ENCODE assay signal across 1 cellular context in the genomic region with DNA sequence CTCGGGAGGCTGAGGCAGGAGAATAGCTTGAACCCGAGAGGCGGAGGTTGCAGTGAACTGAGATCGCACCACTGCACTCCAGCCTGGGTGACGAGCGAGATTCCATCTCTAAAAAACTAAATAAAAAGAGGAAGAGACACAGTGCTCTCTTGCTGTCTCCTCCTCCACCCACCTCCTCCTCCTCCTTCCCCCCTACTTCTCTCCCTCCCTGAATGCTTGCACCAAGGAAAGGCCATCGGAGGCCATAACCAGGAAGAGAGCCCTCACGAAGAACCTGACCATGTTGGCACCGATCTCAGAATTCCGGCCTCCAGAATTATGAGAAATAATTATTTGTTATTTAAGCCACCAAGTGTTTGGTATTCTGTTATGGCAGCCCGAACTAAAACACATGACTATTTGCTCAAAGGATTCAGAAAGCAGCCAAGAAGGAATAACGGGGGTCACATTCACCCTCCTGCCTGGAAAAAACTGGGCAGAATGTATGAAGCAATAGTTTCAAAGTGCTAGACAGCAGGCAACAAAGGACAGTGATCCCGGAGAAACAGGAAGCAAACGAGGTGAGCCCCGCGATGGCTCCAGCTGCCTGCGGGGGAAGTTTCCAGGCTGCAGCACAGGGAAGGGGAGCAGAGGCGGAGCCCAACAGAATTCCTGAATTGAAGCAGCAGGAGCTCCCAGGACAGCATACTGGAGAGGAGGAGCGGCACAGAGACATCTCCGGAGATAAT.
TF ChIP-seq lines count a peak whose summit lies in the region.

No MANE protein-coding gene starts in this region.

TF ChIP-seq in HepG2, 621 proteins besides CTCF, POLR2A, EP300 and RAD21 (continued from another document and continues in another):
- TF ChIP-seq ZNF382 (CRISPR knock-in tag; IDR thresholded peaks at IDR 0.05; ENCODE audit: borderline replicate concordance) (no peak), PHF21A (CRISPR knock-in tag; IDR thresholded peaks at IDR 0.05) (0 out of 2 replicates have a peak, but pooled peaks have one; percentile 34), ZBTB1 (CRISPR knock-in tag; IDR thresholded peaks at IDR 0.05; ENCODE audit: borderline replicate concordance) (no peak), CBX5 (CRISPR knock-in tag; IDR thresholded peaks at IDR 0.05; ENCODE audit: borderline replicate concordance) (peak; percentile 19; the same call in 1 of the 2 replicates), ATRX (CRISPR knock-in tag; IDR thresholded peaks at IDR 0.05; ENCODE audit: borderline replicate concordance) (no peak), ISL2 (CRISPR knock-in tag; IDR thresholded peaks at IDR 0.05) (0 out of 2 replicates have a peak, but pooled peaks have one; percentile 43), TEAD3 (CRISPR knock-in tag; optimal IDR thresholded peaks at IDR 0.05; ENCODE audit: borderline replicate concordance) (peak; percentile 61), ZNF720 (CRISPR knock-in tag; IDR thresholded peaks at IDR 0.05) (no peak), ZNF879 (CRISPR knock-in tag; IDR thresholded peaks at IDR 0.05) (no peak), MYC (CRISPR knock-in tag; IDR thresholded peaks at IDR 0.05; ENCODE audit: borderline replicate concordance) (peak; percentile 24; the same call in 1 of the 2 replicates), TCF7 (IDR thresholded peaks at IDR 0.05; ENCODE audit: low read depth) (no peak), NFRKB (IDR thresholded peaks at IDR 0.05) (no peak), SIN3B (IDR thresholded peaks at IDR 0.05; ENCODE audit: low read length) (no peak), RFXANK (CRISPR knock-in tag; IDR thresholded peaks at IDR 0.05) (no peak), CREB1 (IDR thresholded peaks at IDR 0.05) (no peak), CREB1 (CRISPR knock-in tag; IDR thresholded peaks at IDR 0.05) (peak; percentile 50; the same call in 1 of the 2 replicates), JUND (CRISPR knock-in tag; IDR thresholded peaks at IDR 0.05) (no peak), ZSCAN21 (CRISPR knock-in tag; IDR thresholded peaks at IDR 0.05; ENCODE audit: borderline replicate concordance) (no peak), ZNF460 (CRISPR knock-in tag; IDR thresholded peaks at IDR 0.05; ENCODE audit: borderline replicate concordance) (no peak), MTF1 (CRISPR knock-in tag; IDR thresholded peaks at IDR 0.05) (no peak), NCOA2 (CRISPR knock-in tag; IDR thresholded peaks at IDR 0.05) (peak; percentile 65; the same call in 1 of the 2 replicates), ZNF235 (CRISPR knock-in tag; IDR thresholded peaks at IDR 0.05; ENCODE audit: borderline replicate concordance) (no peak), SRSF9 (IDR thresholded peaks at IDR 0.05; ENCODE audit: borderline replicate concordance, insufficient read depth, low read depth, low read length, poor library complexity, severe bottlenecking) (no peak), ZBTB7B (CRISPR knock-in tag; IDR thresholded peaks at IDR 0.05) (peak; percentile 27; the same call in 1 of the 2 replicates), SP5 (CRISPR knock-in tag; IDR thresholded peaks at IDR 0.05; ENCODE audit: borderline replicate concordance, low read depth) (no peak; the same call in 1 of the 2 replicates), RFX1 (IDR thresholded peaks at IDR 0.05) (no peak), POLR2AphosphoS2 (IDR thresholded peaks at IDR 0.05; ENCODE audit: low read depth, low read length) (no peak), ZNF777 (CRISPR knock-in tag; IDR thresholded peaks at IDR 0.05) (no peak), NR3C1 (CRISPR knock-in tag; IDR thresholded peaks at IDR 0.05) (no peak)
- TF ChIP-seq, protein P1, sequence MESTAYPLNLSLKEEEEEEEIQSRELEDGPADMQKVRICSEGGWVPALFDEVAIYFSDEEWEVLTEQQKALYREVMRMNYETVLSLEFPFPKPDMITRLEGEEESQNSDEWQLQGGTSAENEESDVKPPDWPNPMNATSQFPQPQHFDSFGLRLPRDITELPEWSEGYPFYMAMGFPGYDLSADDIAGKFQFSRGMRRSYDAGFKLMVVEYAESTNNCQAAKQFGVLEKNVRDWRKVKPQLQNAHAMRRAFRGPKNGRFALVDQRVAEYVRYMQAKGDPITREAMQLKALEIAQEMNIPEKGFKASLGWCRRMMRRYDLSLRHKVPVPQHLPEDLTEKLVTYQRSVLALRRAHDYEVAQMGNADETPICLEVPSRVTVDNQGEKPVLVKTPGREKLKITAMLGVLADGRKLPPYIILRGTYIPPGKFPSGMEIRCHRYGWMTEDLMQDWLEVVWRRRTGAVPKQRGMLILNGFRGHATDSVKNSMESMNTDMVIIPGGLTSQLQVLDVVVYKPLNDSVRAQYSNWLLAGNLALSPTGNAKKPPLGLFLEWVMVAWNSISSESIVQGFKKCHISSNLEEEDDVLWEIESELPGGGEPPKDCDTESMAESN (CRISPR knock-in tag; conservative IDR thresholded peaks at IDR 0.05), result no peak
- TF ChIP-seq, protein P2, sequence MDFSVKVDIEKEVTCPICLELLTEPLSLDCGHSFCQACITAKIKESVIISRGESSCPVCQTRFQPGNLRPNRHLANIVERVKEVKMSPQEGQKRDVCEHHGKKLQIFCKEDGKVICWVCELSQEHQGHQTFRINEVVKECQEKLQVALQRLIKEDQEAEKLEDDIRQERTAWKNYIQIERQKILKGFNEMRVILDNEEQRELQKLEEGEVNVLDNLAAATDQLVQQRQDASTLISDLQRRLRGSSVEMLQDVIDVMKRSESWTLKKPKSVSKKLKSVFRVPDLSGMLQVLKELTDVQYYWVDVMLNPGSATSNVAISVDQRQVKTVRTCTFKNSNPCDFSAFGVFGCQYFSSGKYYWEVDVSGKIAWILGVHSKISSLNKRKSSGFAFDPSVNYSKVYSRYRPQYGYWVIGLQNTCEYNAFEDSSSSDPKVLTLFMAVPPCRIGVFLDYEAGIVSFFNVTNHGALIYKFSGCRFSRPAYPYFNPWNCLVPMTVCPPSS (IDR thresholded peaks at IDR 0.05), result no peak
- TF ChIP-seq, protein P3, sequence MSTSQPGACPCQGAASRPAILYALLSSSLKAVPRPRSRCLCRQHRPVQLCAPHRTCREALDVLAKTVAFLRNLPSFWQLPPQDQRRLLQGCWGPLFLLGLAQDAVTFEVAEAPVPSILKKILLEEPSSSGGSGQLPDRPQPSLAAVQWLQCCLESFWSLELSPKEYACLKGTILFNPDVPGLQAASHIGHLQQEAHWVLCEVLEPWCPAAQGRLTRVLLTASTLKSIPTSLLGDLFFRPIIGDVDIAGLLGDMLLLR (CRISPR knock-in tag; IDR thresholded peaks at IDR 0.05), result no peak
- TF ChIP-seq, protein P4, sequence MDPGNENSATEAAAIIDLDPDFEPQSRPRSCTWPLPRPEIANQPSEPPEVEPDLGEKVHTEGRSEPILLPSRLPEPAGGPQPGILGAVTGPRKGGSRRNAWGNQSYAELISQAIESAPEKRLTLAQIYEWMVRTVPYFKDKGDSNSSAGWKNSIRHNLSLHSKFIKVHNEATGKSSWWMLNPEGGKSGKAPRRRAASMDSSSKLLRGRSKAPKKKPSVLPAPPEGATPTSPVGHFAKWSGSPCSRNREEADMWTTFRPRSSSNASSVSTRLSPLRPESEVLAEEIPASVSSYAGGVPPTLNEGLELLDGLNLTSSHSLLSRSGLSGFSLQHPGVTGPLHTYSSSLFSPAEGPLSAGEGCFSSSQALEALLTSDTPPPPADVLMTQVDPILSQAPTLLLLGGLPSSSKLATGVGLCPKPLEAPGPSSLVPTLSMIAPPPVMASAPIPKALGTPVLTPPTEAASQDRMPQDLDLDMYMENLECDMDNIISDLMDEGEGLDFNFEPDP (CRISPR knock-in tag; conservative IDR thresholded peaks at IDR 0.05), result no peak
- TF ChIP-seq, protein P5, sequence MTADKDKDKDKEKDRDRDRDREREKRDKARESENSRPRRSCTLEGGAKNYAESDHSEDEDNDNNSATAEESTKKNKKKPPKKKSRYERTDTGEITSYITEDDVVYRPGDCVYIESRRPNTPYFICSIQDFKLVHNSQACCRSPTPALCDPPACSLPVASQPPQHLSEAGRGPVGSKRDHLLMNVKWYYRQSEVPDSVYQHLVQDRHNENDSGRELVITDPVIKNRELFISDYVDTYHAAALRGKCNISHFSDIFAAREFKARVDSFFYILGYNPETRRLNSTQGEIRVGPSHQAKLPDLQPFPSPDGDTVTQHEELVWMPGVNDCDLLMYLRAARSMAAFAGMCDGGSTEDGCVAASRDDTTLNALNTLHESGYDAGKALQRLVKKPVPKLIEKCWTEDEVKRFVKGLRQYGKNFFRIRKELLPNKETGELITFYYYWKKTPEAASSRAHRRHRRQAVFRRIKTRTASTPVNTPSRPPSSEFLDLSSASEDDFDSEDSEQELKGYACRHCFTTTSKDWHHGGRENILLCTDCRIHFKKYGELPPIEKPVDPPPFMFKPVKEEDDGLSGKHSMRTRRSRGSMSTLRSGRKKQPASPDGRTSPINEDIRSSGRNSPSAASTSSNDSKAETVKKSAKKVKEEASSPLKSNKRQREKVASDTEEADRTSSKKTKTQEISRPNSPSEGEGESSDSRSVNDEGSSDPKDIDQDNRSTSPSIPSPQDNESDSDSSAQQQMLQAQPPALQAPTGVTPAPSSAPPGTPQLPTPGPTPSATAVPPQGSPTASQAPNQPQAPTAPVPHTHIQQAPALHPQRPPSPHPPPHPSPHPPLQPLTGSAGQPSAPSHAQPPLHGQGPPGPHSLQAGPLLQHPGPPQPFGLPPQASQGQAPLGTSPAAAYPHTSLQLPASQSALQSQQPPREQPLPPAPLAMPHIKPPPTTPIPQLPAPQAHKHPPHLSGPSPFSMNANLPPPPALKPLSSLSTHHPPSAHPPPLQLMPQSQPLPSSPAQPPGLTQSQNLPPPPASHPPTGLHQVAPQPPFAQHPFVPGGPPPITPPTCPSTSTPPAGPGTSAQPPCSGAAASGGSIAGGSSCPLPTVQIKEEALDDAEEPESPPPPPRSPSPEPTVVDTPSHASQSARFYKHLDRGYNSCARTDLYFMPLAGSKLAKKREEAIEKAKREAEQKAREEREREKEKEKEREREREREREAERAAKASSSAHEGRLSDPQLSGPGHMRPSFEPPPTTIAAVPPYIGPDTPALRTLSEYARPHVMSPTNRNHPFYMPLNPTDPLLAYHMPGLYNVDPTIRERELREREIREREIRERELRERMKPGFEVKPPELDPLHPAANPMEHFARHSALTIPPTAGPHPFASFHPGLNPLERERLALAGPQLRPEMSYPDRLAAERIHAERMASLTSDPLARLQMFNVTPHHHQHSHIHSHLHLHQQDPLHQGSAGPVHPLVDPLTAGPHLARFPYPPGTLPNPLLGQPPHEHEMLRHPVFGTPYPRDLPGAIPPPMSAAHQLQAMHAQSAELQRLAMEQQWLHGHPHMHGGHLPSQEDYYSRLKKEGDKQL (CRISPR knock-in tag; IDR thresholded peaks at IDR 0.05; ENCODE audit: low read depth), result no peak
- TF ChIP-seq, protein P6, sequence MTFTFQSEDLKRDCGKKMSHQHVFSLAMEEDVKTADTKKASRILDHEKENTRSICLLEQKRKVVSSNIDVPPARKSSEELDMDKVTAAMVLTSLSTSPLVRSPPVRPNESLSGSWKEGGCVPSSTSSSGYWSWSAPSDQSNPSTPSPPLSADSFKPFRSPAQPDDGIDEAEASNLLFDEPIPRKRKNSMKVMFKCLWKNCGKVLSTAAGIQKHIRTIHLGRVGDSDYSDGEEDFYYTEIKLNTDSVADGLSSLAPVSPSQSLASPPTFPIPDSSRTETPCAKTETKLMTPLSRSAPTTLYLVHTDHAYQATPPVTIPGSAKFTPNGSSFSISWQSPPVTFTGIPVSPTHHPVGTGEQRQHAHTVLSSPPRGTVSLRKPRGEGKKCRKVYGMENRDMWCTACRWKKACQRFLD (CRISPR knock-in tag; IDR thresholded peaks at IDR 0.05; ENCODE audit: borderline replicate concordance), result no peak
- TF ChIP-seq, protein P7, sequence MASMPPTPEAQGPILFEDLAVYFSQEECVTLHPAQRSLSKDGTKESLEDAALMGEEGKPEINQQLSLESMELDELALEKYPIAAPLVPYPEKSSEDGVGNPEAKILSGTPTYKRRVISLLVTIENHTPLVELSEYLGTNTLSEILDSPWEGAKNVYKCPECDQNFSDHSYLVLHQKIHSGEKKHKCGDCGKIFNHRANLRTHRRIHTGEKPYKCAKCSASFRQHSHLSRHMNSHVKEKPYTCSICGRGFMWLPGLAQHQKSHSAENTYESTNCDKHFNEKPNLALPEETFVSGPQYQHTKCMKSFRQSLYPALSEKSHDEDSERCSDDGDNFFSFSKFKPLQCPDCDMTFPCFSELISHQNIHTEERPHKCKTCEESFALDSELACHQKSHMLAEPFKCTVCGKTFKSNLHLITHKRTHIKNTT (CRISPR knock-in tag; IDR thresholded peaks at IDR 0.05), result no peak
- TF ChIP-seq, protein P8, sequence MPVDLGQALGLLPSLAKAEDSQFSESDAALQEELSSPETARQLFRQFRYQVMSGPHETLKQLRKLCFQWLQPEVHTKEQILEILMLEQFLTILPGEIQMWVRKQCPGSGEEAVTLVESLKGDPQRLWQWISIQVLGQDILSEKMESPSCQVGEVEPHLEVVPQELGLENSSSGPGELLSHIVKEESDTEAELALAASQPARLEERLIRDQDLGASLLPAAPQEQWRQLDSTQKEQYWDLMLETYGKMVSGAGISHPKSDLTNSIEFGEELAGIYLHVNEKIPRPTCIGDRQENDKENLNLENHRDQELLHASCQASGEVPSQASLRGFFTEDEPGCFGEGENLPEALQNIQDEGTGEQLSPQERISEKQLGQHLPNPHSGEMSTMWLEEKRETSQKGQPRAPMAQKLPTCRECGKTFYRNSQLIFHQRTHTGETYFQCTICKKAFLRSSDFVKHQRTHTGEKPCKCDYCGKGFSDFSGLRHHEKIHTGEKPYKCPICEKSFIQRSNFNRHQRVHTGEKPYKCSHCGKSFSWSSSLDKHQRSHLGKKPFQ (CRISPR knock-in tag; IDR thresholded peaks at IDR 0.05; ENCODE audit: insufficient replicate concordance), result no peak
- TF ChIP-seq, protein P9, sequence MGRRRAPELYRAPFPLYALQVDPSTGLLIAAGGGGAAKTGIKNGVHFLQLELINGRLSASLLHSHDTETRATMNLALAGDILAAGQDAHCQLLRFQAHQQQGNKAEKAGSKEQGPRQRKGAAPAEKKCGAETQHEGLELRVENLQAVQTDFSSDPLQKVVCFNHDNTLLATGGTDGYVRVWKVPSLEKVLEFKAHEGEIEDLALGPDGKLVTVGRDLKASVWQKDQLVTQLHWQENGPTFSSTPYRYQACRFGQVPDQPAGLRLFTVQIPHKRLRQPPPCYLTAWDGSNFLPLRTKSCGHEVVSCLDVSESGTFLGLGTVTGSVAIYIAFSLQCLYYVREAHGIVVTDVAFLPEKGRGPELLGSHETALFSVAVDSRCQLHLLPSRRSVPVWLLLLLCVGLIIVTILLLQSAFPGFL (CRISPR knock-in tag; IDR thresholded peaks at IDR 0.05), result no peak
- TF ChIP-seq, protein P10, sequence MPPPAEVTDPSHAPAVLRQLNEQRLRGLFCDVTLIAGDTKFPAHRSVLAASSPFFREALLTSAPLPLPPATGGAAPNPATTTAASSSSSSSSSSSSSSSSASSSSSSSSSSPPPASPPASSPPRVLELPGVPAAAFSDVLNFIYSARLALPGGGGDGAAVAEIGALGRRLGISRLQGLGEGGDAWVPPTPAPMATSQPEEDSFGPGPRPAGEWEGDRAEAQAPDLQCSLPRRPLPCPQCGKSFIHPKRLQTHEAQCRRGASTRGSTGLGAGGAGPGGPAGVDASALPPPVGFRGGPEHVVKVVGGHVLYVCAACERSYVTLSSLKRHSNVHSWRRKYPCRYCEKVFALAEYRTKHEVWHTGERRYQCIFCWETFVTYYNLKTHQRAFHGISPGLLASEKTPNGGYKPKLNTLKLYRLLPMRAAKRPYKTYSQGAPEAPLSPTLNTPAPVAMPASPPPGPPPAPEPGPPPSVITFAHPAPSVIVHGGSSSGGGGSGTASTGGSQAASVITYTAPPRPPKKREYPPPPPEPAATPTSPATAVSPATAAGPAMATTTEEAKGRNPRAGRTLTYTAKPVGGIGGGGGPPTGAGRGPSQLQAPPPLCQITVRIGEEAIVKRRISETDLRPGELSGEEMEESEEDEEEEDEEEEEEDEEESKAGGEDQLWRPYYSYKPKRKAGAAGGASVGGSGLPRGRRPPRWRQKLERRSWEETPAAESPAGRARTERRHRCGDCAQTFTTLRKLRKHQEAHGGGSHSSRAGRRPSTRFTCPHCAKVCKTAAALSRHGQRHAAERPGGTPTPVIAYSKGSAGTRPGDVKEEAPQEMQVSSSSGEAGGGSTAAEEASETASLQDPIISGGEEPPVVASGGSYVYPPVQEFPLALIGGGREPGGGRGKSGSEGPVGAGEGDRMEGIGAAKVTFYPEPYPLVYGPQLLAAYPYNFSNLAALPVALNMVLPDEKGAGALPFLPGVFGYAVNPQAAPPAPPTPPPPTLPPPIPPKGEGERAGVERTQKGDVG (CRISPR knock-in tag; IDR thresholded peaks at IDR 0.05; ENCODE audit: borderline replicate concordance), result no peak
